Comparison of ENCODE assay signal across 16 cellular contexts in the genomic region with DNA sequence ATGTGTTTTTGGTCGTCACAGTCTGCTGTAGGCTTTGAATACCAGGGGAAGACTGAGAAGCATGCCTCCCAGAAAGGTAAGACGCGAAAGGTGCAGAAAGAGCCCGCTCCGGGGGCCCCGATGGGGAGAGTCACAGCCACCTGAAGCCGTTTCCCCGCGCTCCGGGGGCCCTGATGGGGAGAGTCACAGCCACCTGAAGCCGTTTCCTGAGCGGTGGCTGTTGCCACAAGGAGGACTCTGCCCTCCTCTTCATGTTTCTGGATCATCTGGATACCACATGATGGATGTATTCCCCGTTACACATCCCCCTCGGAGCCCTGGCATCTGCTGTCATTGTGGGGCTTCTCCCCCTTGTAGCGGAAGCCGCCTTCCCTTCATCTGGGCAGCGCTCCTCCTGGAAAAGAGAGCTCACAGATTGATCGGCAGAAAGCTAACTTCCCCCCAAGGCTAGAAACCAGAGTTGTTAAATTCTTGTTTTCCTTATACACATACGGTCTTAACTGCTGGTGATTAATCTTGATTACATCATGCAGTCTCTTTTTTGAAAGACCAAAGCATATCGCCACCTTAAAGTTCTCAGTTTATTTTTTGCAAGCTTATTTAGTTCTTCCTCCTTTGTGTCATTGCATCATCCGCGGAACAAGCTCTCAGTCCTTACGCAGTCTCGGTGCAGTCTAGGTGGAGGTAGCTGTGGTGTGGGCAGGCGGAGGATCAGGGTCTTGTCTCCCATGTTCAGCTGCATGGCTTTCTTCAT. TPM values are rescaled to one million over a fixed set of nuclear protein-coding genes. Genes with fewer than 3 reads are reported as not detected.
DNase-seq lines count a peak whose midpoint lies in the region; ATAC-seq and TF ChIP-seq lines count a peak whose summit lies in the region.
"Had no signal": no experiment of that assay in that cellular context is flagged by ENCODE, and none has a peak within 500 bp of the region (broad histone marks: within the 10 kb centered on the region; RNA-seq: fewer than 3 reads in every experiment).

No MANE protein-coding gene starts in this region.

- CTCF ChIA-PET in A673 (lab: Charles Lee) = no interaction called here

- no peaks in the 10 kb centered on the region for H3K9me2 ChIP-seq in GM23248 (ENCODE audit: insufficient read depth)

- H3K27me3 ChIP-seq in A673 (replicated peaks; ENCODE audit: insufficient read depth, low read depth, low read length, poor library complexity) = no peaks in the 10 kb centered on the region
- no peaks in the 10 kb centered on the region for H3K27me3 ChIP-seq in GM23248 (replicated peaks; ENCODE audit: insufficient read depth)
- H3K27me3 ChIP-seq: ascending aorta had no signal

- no peak overlapping the region for H3K9ac ChIP-seq in GM23248

- in situ Hi-C loops in GM23248 (cut with MboI) = no loop called here

- TF ChIP-seq CTCF in A673 (conservative IDR thresholded peaks at IDR 0.05; ENCODE audit: low read depth, low read length) = no peak
- TF ChIP-seq CTCF in fibroblast of the aortic adventitia (IDR thresholded peaks at IDR 0.05; ENCODE audit: insufficient read depth, low read length) = no peak

- 76 to 78% methylated on average over 25 of the region's 25 CpGs for WGBS in GM23248 (ENCODE audit: low coverage in 1 of 2, low lambda C conversion rate in 2 of 2, missing lambda C conversion rate in 2 of 2), 2 experiments

- H4K20me1 ChIP-seq in GM23248 (ENCODE audit: insufficient read depth) = peaks cover 5% of the 10 kb centered on the region

- ATAC-seq in HG03108 (IDR thresholded peaks at IDR 0.05; ENCODE audit: unreplicated experiment) (no peak), HG02642 (IDR thresholded peaks at IDR 0.05; ENCODE audit: poor library complexity, unreplicated experiment) (no peak)
- ATAC-seq: left cardiac atrium, T-helper 17 cell had no signal

- H3K9me3 ChIP-seq in A673 (ENCODE audit: low read depth, low read length, poor library complexity, severe bottlenecking) (no peaks in the 10 kb centered on the region), GM23248 (ENCODE audit: low read depth) (no peaks in the 10 kb centered on the region)
- H3K9me3 ChIP-seq: ascending aorta had no signal

- H3K27ac ChIP-seq in A673 (ENCODE audit: low read depth, low read length, poor library complexity, severe bottlenecking) (peak overlapping the region; percentile 69), GM23248 (peak overlapping the region; percentile 60)
- H3K27ac ChIP-seq: ascending aorta had no signal

- H3K4me3 ChIP-seq in A673 (ENCODE audit: low read depth, low read length, poor library complexity, severe bottlenecking) (no peak overlapping the region), GM23248 (no peak overlapping the region), fibroblast of the aortic adventitia (ENCODE audit: low read depth, low read length) (no peak overlapping the region)
- H3K4me3 ChIP-seq: ascending aorta had no signal

- intact Hi-C loops in A673 (cut with micrococcal nuclease; ENCODE audit: unreplicated experiment) = no loop called here

- BruUV-seq in A673 (replicated peaks; lab: Mats Ljungman, UMichigan) = no TSS peak

- POLR2A ChIA-PET in A673 (lab: Charles Lee; ENCODE audit: low non-redundant PET) = interaction anchor here (0.5 kb wide), 1 partner anchor 148 kb away, joined by 3 read pairs; no protein-coding TSS in a partner anchor

- peaks cover 91% of the 10 kb centered on the region for H3K36me3 ChIP-seq in A673 (ENCODE audit: insufficient read depth, low read length, poor library complexity, severe bottlenecking)
- peaks cover 74% of the 10 kb centered on the region for H3K36me3 ChIP-seq in GM23248 (ENCODE audit: low read depth)

- peaks cover 41% of the 10 kb centered on the region for H3F3A ChIP-seq in GM23248 (ENCODE audit: insufficient read depth)

- DNase-seq in A673 (ENCODE audit: low spot score) (no peak), GM23248 (peak; percentile 43), SIG-M5 treated with dmso at 0.1 percent for 504 hours (lab: John Stamatoyannopoulos, UW; ENCODE audit: unreplicated experiment) (peak; percentile 91), fibroblast of the aortic adventitia (ENCODE audit: low read depth) (peak; percentile 13), KG1 (lab: John Stamatoyannopoulos, UW) (no peak), HuH-7 (ENCODE audit: low spot score) (no peak)
- DNase-seq: activated CD4-positive, alpha-beta T cell treated with anti-CD3 and anti-CD28 coated beads, Interleukin-2, amount 10 ng/mL, durations not matched to agents 7 days and 5 days; DMS79 treated with DMSO at 0.1 percent for 48 hours; effector CD4-positive, alpha-beta T cell; left cardiac atrium; NCI-H2171; stimulated activated CD4-positive, alpha-beta T cell treated with anti-CD3 and anti-CD28 coated beads, Interleukin-1b, Interleukin-23, amount 100 ng/mL, for 48 hours; T-helper 17 cell had no signal

- H3K79me2 ChIP-seq in GM23248 (ENCODE audit: insufficient read depth) = peaks cover 57% of the 10 kb centered on the region

- H2AFZ ChIP-seq in GM23248 = no peak overlapping the region

- no peaks in the 10 kb centered on the region for H3K4me1 ChIP-seq in A673 (ENCODE audit: insufficient read depth, low read length, poor library complexity, severe bottlenecking)
- H3K4me1 ChIP-seq in GM23248 (ENCODE audit: insufficient read depth) = peaks cover 4% of the 10 kb centered on the region; the same call in 1 of the 2 replicates
- H3K4me1 ChIP-seq: ascending aorta had no signal

- no peak overlapping the region for H3K4me2 ChIP-seq in GM23248 (ENCODE audit: unreplicated experiment)

RNA-seq across cellular contexts. Expression of a gene that starts 17.5 kb away (rescaled TPM):
- total RNA-seq in A673 (2021) = 247 TPM in 2 replicates
- total RNA-seq in GM23248 (2014; rRNA removed; shearing (Covaris generic)) = 249 and 315 TPM in 2 replicates
- 267 and 268 TPM in 2 replicates for polyA plus RNA-seq in GM23248 (2016; fragmentation: Nextera tagmentation; extraction: Ambion mirVana)
- 349 and 364 TPM in 2 replicates for total RNA-seq in fibroblast of the aortic adventitia (ENCODE audit: low replicate concordance)

Comparison
In these comparisons a context has a peak if more than half of its experiments do, and no peak if none do; other contexts are left out.
1. DNase-seq: peak in GM23248 (single experiment), SIG-M5 treated with dmso at 0.1 percent for 504 hours (single experiment) and fibroblast of the aortic adventitia (single experiment); none in A673 (single experiment), KG1 (single experiment) and HuH-7 (single experiment).